ENCODE assay signal across 8 cellular contexts in the genomic region with DNA sequence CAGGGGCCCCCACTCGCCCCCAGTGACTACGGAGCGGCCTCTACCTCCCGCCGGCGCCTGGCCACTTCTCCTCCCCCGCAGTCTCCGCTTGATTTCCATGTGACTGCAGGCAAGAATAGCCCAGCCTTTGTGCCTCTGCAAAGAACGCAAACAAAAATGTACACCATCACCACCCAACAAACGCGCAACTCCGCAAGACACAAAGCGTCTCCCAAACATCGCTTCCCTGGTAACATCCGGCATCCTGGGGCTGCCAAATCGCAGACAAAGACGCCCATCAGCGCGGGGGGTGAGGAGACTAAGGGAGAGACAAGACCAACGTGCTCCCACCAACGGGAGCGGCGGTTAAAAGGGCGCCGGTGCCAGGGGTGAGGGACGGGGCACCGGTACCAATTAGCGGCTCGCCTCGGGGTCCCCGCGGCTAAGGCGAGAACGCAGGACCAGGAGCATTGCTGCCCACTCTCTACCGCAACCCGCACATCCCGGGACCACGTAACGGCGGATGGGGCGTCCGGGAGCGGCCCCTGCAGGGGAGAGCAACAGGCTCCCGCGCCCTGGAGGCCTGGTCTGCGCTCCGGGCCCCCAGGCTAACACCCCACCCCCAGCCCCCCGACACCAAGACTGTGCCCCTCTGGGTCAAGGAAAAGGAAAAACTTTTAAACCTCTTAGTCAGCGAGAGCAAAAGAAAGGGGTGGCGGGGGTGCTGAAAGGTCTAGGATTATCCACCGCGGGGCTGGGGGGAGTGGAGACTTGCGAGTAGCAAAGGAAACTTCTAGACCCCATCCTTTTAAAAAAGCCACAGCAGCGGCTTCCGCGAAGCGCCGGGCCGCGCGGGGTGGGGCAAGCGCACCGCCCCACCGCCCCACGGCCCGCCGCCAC. TPM values are rescaled to one million over a fixed set of nuclear protein-coding genes. Genes with fewer than 3 reads are reported as not detected.
DNase-seq lines count a peak whose midpoint lies in the region; ATAC-seq, FAIRE-seq and TF ChIP-seq lines count a peak whose summit lies in the region.

No MANE protein-coding gene starts in this region.

- peak overlapping the region; percentile 52 to 76 (median 70) for H3K4me3 ChIP-seq in keratinocyte (ENCODE audit: control insufficient read depth in 2 of 3, extremely low read depth in 1 of 3, insufficient read depth in 2 of 3, low read depth in 1 of 3, low read length in 3 of 3)
- peak overlapping the region; percentile 32 to 70 (median 48) for H3K4me3 ChIP-seq in spleen

- H3K36me3 ChIP-seq in keratinocyte (ENCODE audit: control insufficient read depth in 2 of 2, extremely low read depth in 1 of 2, insufficient read depth in 2 of 2, low read length in 2 of 2), result no peaks in the 10 kb centered on the region
- H3K36me3 ChIP-seq in spleen, result no peaks in the 10 kb centered on the region

- H3K9ac ChIP-seq in keratinocyte (ENCODE audit: control insufficient read depth, extremely low read depth, insufficient read depth, low read length), result peak overlapping the region; percentile 52

- FAIRE-seq in keratinocyte (lab: Jason Lieb, UNC), result no peak

- H3K79me2 ChIP-seq in keratinocyte (ENCODE audit: control insufficient read depth, insufficient read depth, low read length), result peaks cover 3% of the 10 kb centered on the region

- TF ChIP-seq CTCF in keratinocyte (optimal IDR thresholded peaks at IDR 0.05 in 1 of 3, IDR thresholded peaks at IDR 0.05 in 1 of 3, conservative IDR thresholded peaks at IDR 0.05 in 1 of 3; ENCODE audit: extremely low read depth in 1 of 3, insufficient read depth in 2 of 3, low read length in 3 of 3), result peak in 1 of 3 experiments; percentile 16
- no peak for TF ChIP-seq CTCF in spleen (IDR thresholded peaks at IDR 0.05 in 8 of 11, conservative IDR thresholded peaks at IDR 0.05 in 3 of 11)

- peak; percentile 81 for DNase-seq in COR-L47 (lab: John Stamatoyannopoulos, UW)
- DNase-seq in NCI-H2196 treated with DMSO at 0.1 percent for 48 hours (lab: John Stamatoyannopoulos, UW; ENCODE audit: unreplicated experiment), result peak; percentile 79
- DNase-seq in cerebellar cortex (ENCODE audit: low spot score), result peak; percentile 71
- no peak for DNase-seq in keratinocyte (ENCODE audit: low read depth, low spot score)
- peak; percentile 74 for DNase-seq in spleen

- peak overlapping the region; percentile 86 for H3K4me2 ChIP-seq in keratinocyte (ENCODE audit: control insufficient read depth, extremely low read depth, insufficient read depth, low read depth, low read length)

- WGBS in spleen, 5 donors, result 3 to 6% (median 5%) methylated on average over 29 to 67 of the region's 67 CpGs

- TF ChIP-seq POLR2A in spleen (IDR thresholded peaks at IDR 0.05), result no peak

- H3K27me3 ChIP-seq in keratinocyte (ENCODE audit: control insufficient read depth, extremely low read depth, insufficient read depth, low read length) (no peaks in the 10 kb centered on the region), spleen (replicated peaks in 1 of 7) (peaks cover 0 to 38% (median 6%) of the 10 kb centered on the region in 7 donors)

- dilution Hi-C loops in keratinocyte (cut with MboI; ENCODE audit: extremely low pct_ligation_motif_present, low sequenced_read_pairs), result no loop called here

- H4K20me1 ChIP-seq in keratinocyte (ENCODE audit: control insufficient read depth, extremely low read depth, insufficient read depth, low read length), result no peaks in the 10 kb centered on the region

- ATAC-seq in HG03520 (IDR thresholded peaks at IDR 0.05; ENCODE audit: unreplicated experiment), result no peak
- ATAC-seq in GM18907 (IDR thresholded peaks at IDR 0.05; ENCODE audit: unreplicated experiment), result no peak
- no peak for ATAC-seq in HG02759 (IDR thresholded peaks at IDR 0.05; ENCODE audit: unreplicated experiment)

- peak overlapping the region; percentile 89 for H2AFZ ChIP-seq in keratinocyte (ENCODE audit: control insufficient read depth, low read length)

- no peak overlapping the region for H3K27ac ChIP-seq in keratinocyte (ENCODE audit: control insufficient read depth, insufficient read depth, low read length)
- H3K27ac ChIP-seq in spleen, result peak overlapping the region; percentile 67 to 88 (median 82)

- intact Hi-C loops in spleen (cut with DNase I; ENCODE audit: low total_unique reads), result no loop called here

- H3K9me3 ChIP-seq in keratinocyte (ENCODE audit: control insufficient read depth, low read depth, low read length) (no peaks in the 10 kb centered on the region), spleen (peaks cover 0 to 3% (median 0%) of the 10 kb centered on the region in 8 donors)

- H3K9me1 ChIP-seq in keratinocyte (ENCODE audit: control insufficient read depth, extremely low read depth, insufficient read depth, low read length), result no peaks in the 10 kb centered on the region

- H3K4me1 ChIP-seq in keratinocyte (ENCODE audit: control insufficient read depth, extremely low read depth, insufficient read depth, low read length), result peaks cover 9% of the 10 kb centered on the region
- peaks cover 0 to 9% (median 0%) of the 10 kb centered on the region in 6 donors for H3K4me1 ChIP-seq in spleen

RNA-seq across cellular contexts. Expression of a gene that starts 0.9 kb away (rescaled TPM):
- 6.6 to 9.0 TPM (median 8.6 TPM) in 3 replicates for polyA plus RNA-seq in keratinocyte
- polyA plus RNA-seq in keratinocyte (2011; ENCODE audit: low read depth), result 1.8 TPM
- 4.4 and 4.8 TPM in 2 replicates for polyA plus RNA-seq in keratinocyte (2011; cell fraction: cytosol; rRNA removed)
- 18.5 and 21.8 TPM in 2 replicates for polyA plus RNA-seq in keratinocyte (2011; cell fraction: nucleus; rRNA removed)
- 1.6 and 7.1 TPM in 2 replicates for polyA plus RNA-seq in keratinocyte (2012; ENCODE audit: low replicate concordance)
- polyA minus RNA-seq in keratinocyte, result 4.5 to 19.3 TPM (median 13.0 TPM) in 3 replicates
- 3.6 TPM for polyA minus RNA-seq in keratinocyte (2011; cell fraction: cytosol; rRNA and poly(A)+ RNA removed)
- polyA minus RNA-seq in keratinocyte (2011; cell fraction: nucleus; rRNA and poly(A)+ RNA removed), result 13.1 and 25.9 TPM in 2 replicates
- 10 to 100 TPM; 20.7 to 42.8 (median 33.1) TPM for total RNA-seq in spleen
- 1 to 10 TPM; 3.8 to 9.8 (median 4.3) TPM for polyA plus RNA-seq in spleen
